ENCODE assay signal across 12 cellular contexts in genomic region chr6:25147191-25147590, GRCh38.
DNase-seq lines count a peak whose midpoint lies in the region; ATAC-seq and TF ChIP-seq lines count a peak whose summit lies in the region.
"Had no signal": no experiment of that assay in that cellular context is flagged by ENCODE, and none has a peak within 500 bp of the region (broad histone marks: within the 10 kb centered on the region; RNA-seq: fewer than 3 reads in every experiment).

No MANE protein-coding gene starts in this region.

- TF ChIP-seq CTCF in HFFc6 (IDR thresholded peaks at IDR 0.05): no peak

- intact Hi-C loops in Right ventricle myocardium inferior (cut with DNase I): no loop called here

- H3K27me3 Mint-ChIP-seq in HFFc6 (ENCODE audit: insufficient read depth): no peaks in the 10 kb centered on the region
- H3K27me3 Mint-ChIP-seq: activated T-cell treated with anti-CD3 and anti-CD28 coated beads, Interleukin-2, amount 50 U/mL, for 24 hours had no signal

- ATAC-seq in GM18498 (IDR thresholded peaks at IDR 0.05; ENCODE audit: unreplicated experiment) (peak; percentile 97), GM19468 (IDR thresholded peaks at IDR 0.05; ENCODE audit: extremely low read depth, unreplicated experiment) (peak; percentile 92), HG03103 (IDR thresholded peaks at IDR 0.05; ENCODE audit: low read depth, unreplicated experiment) (peak; percentile 98), Right ventricle myocardium inferior (no peak)

- H3K4me3 Mint-ChIP-seq in HFFc6: no peak overlapping the region
- H3K4me3 Mint-ChIP-seq: activated T-cell treated with anti-CD3 and anti-CD28 coated beads, Interleukin-2, amount 50 U/mL, for 24 hours; endodermal cell had no signal

- peaks cover 16% of the 10 kb centered on the region for H3K9me3 Mint-ChIP-seq in HFFc6

- peaks cover 5% of the 10 kb centered on the region for H3K36me3 Mint-ChIP-seq in HFFc6 (ENCODE audit: low read depth)

- DNase-seq in SIG-M5 (lab: John Stamatoyannopoulos, UW) (peak; percentile 11), Right ventricle myocardium inferior (ENCODE audit: missing footprints) (no peak), NCI-H748 (lab: John Stamatoyannopoulos, UW; ENCODE audit: unreplicated experiment) (no peak), HFFc6 (no peak), NCI-H1417 (lab: John Stamatoyannopoulos, UW) (no peak)
- DNase-seq: activated T-cell treated with anti-CD3 and anti-CD28 coated beads, Interleukin-2, amount 50 U/mL, for 24 hours; endodermal cell; Peyer's patch; substantia nigra had no signal

- peaks cover 7% of the 10 kb centered on the region; the same call in 1 of the 2 replicates for H3K4me1 Mint-ChIP-seq in HFFc6 (ENCODE audit: low read depth)
- H3K4me1 Mint-ChIP-seq: endodermal cell had no signal

- H3K27ac Mint-ChIP-seq in HFFc6: no peak overlapping the region
- H3K27ac Mint-ChIP-seq: activated T-cell treated with anti-CD3 and anti-CD28 coated beads, Interleukin-2, amount 50 U/mL, for 24 hours; endodermal cell had no signal
